Comparison of ENCODE assay signal across 7 cellular contexts in the genomic region with DNA sequence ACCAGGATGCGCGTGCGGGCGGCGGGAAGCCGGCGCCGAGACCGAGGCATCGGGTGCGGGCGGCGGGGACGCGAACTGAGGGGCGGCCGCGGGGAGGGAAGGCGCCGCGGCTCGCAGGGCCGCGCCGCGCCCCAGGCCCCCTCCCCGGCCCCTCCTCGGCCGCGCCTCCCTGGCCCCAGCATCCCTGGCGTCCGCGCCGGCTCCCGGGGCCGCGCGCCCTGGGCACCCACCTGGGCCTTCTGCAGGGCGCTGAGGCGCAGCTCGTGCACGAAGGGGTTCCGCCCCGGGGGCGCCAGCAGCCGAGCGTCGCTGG. TPM values are rescaled to one million over a fixed set of nuclear protein-coding genes. Genes with fewer than 3 reads are reported as not detected.
DNase-seq lines count a peak whose midpoint lies in the region; ATAC-seq, FAIRE-seq and TF ChIP-seq lines count a peak whose summit lies in the region.

No MANE protein-coding gene starts in this region.

- DNase-seq in GM23248 (peak; percentile 54), MM.1S (no peak), neural progenitor cell (ENCODE audit: low spot score) (peak; percentile 52), DMS153 treated with DMSO at 0.1 percent for 48 hours (lab: John Stamatoyannopoulos, UW; ENCODE audit: unreplicated experiment) (no peak), frontal cortex (ENCODE audit: low spot score in 2 of 2) (no peak)

- peaks cover 48% of the 10 kb centered on the region for H3K79me2 ChIP-seq in GM23248 (ENCODE audit: insufficient read depth)
- peaks cover 49% of the 10 kb centered on the region for H3K79me2 ChIP-seq in MM.1S (ENCODE audit: low read length)
- H3K79me2 ChIP-seq in neural progenitor cell (ENCODE audit: low read depth): peaks cover 48% of the 10 kb centered on the region

- in situ Hi-C loops in GM23248 (cut with MboI): no loop called here

- H3K36me3 ChIP-seq in GM23248 (ENCODE audit: low read depth) (peaks cover 3% of the 10 kb centered on the region; the same call in 1 of the 2 replicates), MM.1S (replicated peaks; ENCODE audit: insufficient read depth, low read length) (peaks cover 17% of the 10 kb centered on the region), ectodermal cell (ENCODE audit: control insufficient read depth, insufficient read depth, low read length) (peaks cover 16% of the 10 kb centered on the region), neural progenitor cell (no peaks in the 10 kb centered on the region)

- H3K27ac ChIP-seq in GM23248 (peak overlapping the region; percentile 64), MM.1S (ENCODE audit: low read length) (no peak overlapping the region; the same call in 1 of the 2 replicates), ectodermal cell (ENCODE audit: insufficient read depth, low read depth, low read length, poor library complexity, severe bottlenecking) (no peak overlapping the region), neural progenitor cell (no peak overlapping the region)

- no peak for FAIRE-seq in frontal cortex (lab: Jason Lieb, UNC)

- H3K27me3 ChIP-seq in GM23248 (replicated peaks; ENCODE audit: insufficient read depth) (no peaks in the 10 kb centered on the region), MM.1S (replicated peaks; ENCODE audit: insufficient read depth, low read length) (no peaks in the 10 kb centered on the region), ectodermal cell (ENCODE audit: control insufficient read depth, insufficient read depth, low read length, poor library complexity, severe bottlenecking) (peaks cover 6% of the 10 kb centered on the region), neural progenitor cell (peaks cover 11% of the 10 kb centered on the region)

- H3K4me3 ChIP-seq in GM23248: peak overlapping the region; percentile 83
- H3K4me3 ChIP-seq in MM.1S (ENCODE audit: low read length): peak overlapping the region; percentile 84
- peak overlapping the region; percentile 64 for H3K4me3 ChIP-seq in ectodermal cell (ENCODE audit: insufficient read depth, low read depth, low read length)
- H3K4me3 ChIP-seq in neural progenitor cell: peak overlapping the region; percentile 92

- peaks cover 5% of the 10 kb centered on the region; the same call in 1 of the 2 replicates for H3F3A ChIP-seq in GM23248 (ENCODE audit: insufficient read depth)
- no peaks in the 10 kb centered on the region for H3F3A ChIP-seq in MM.1S (ENCODE audit: insufficient read depth, low read length)
- H3F3A ChIP-seq in neural progenitor cell (ENCODE audit: low read depth): no peaks in the 10 kb centered on the region

- WGBS in GM23248 (ENCODE audit: low coverage in 1 of 2, low lambda C conversion rate in 2 of 2, missing lambda C conversion rate in 2 of 2), 2 experiments: 1 to 3% methylated on average over 12 to 14 of the region's 48 CpGs
- WGBS in ectodermal cell, 2 experiments: 0% methylated on average over 48 of the region's 48 CpGs

- H3K4me2 ChIP-seq in GM23248 (ENCODE audit: unreplicated experiment) (peak overlapping the region; percentile 70), MM.1S (ENCODE audit: low read depth, low read length) (peak overlapping the region; percentile 89; the same call in 1 of the 2 replicates), neural progenitor cell (peak overlapping the region; percentile 84)

- H3K4me1 Mint-ChIP-seq in neural progenitor cell: peaks cover 12% of the 10 kb centered on the region

- H3K9ac ChIP-seq in GM23248: peak overlapping the region; percentile 97
- H3K9ac ChIP-seq in MM.1S (ENCODE audit: low read length): peak overlapping the region; percentile 75
- H3K9ac ChIP-seq in neural progenitor cell: peak overlapping the region; percentile 75

- no peaks in the 10 kb centered on the region for H3K9me3 Mint-ChIP-seq in neural progenitor cell

- peaks cover 7% of the 10 kb centered on the region for H3K27me3 Mint-ChIP-seq in neural progenitor cell (ENCODE audit: insufficient read depth, low read depth)

- H2AFZ ChIP-seq in GM23248 (no peak overlapping the region; the same call in 1 of the 2 replicates), MM.1S (ENCODE audit: low read length) (no peak overlapping the region), neural progenitor cell (replicated peaks) (no peak overlapping the region)

- H4K20me1 ChIP-seq in GM23248 (ENCODE audit: insufficient read depth) (no peaks in the 10 kb centered on the region; the same call in 1 of the 2 replicates), MM.1S (ENCODE audit: insufficient read depth, low read length) (no peaks in the 10 kb centered on the region; the same call in 1 of the 2 replicates), neural progenitor cell (ENCODE audit: low read depth) (peaks cover 45% of the 10 kb centered on the region)

- no peak overlapping the region for H3K27ac Mint-ChIP-seq in neural progenitor cell

- peak; percentile 40 for ATAC-seq in GM18511 (IDR thresholded peaks at IDR 0.05; ENCODE audit: unreplicated experiment)

- H3K36me3 Mint-ChIP-seq in neural progenitor cell: peaks cover 14% of the 10 kb centered on the region

- H3K4me1 ChIP-seq in GM23248 (ENCODE audit: insufficient read depth): peaks cover 10% of the 10 kb centered on the region
- peaks cover 22% of the 10 kb centered on the region; the same call in 1 of the 2 replicates for H3K4me1 ChIP-seq in MM.1S (ENCODE audit: low read length)
- H3K4me1 ChIP-seq in ectodermal cell (ENCODE audit: control insufficient read depth, insufficient read depth, low read length): peaks cover 6% of the 10 kb centered on the region
- peaks cover 12% of the 10 kb centered on the region for H3K4me1 ChIP-seq in neural progenitor cell

- H3K4me3 Mint-ChIP-seq in neural progenitor cell: peak overlapping the region; percentile 58

- TF ChIP-seq CTCF in MM.1S (IDR thresholded peaks at IDR 0.05; ENCODE audit: low read length) (no peak), neural progenitor cell (IDR thresholded peaks at IDR 0.05) (no peak)

- H3K9me3 ChIP-seq in GM23248 (ENCODE audit: low read depth) (no peaks in the 10 kb centered on the region), MM.1S (replicated peaks; ENCODE audit: insufficient read depth, low read length) (no peaks in the 10 kb centered on the region), ectodermal cell (ENCODE audit: control insufficient read depth, low read length) (no peaks in the 10 kb centered on the region), neural progenitor cell (ENCODE audit: low read depth) (no peaks in the 10 kb centered on the region)

- no peaks in the 10 kb centered on the region for H3K9me2 ChIP-seq in GM23248 (ENCODE audit: insufficient read depth)
- no peaks in the 10 kb centered on the region for H3K9me2 ChIP-seq in MM.1S (replicated peaks; ENCODE audit: insufficient read depth, low read length)

RNA-seq across cellular contexts. Expression of a gene that starts 0.3 kb away (rescaled TPM):
- total RNA-seq in GM23248 (2014; rRNA removed; shearing (Covaris generic)): 31.6 and 48.4 TPM in 2 replicates
- polyA plus RNA-seq in GM23248 (2016; fragmentation: Nextera tagmentation; extraction: Ambion mirVana): 19.2 and 22.2 TPM in 2 replicates
- 119 TPM for polyA plus RNA-seq in ectodermal cell (2013, experiment 1 of 4)
- 100 TPM for polyA plus RNA-seq in ectodermal cell (2013, experiment 2 of 4)
- 67.6 TPM for polyA plus RNA-seq in ectodermal cell (2013, experiment 3 of 4)
- 78.1 TPM for polyA plus RNA-seq in ectodermal cell (2013, experiment 4 of 4)
- 76.5 and 108 TPM in 2 replicates for total RNA-seq in neural progenitor cell (ENCODE audit: low replicate concordance)
- total RNA-seq in frontal cortex: 127 TPM

Comparison
In these comparisons a context has a peak if more than half of its experiments do, and no peak if none do; other contexts are left out.
1. DNase-seq: peak in GM23248 (single experiment) and neural progenitor cell (single experiment); none in MM.1S (single experiment), DMS153 treated with DMSO at 0.1 percent for 48 hours (single experiment) and frontal cortex (0 of 2).
2. Peak in every context shown above with its lines, with median percentiles within 50 percentile points of each other: H3K4me2 ChIP-seq, H3K4me3 ChIP-seq and H3K9ac ChIP-seq.